25 cellular contexts compared by ENCODE assay signal in genomic region chr10:88374392-88375145, GRCh38.
DNase-seq lines count a peak whose midpoint lies in the region; ATAC-seq, FAIRE-seq and TF ChIP-seq lines count a peak whose summit lies in the region.
"Had no signal": no experiment of that assay in that cellular context is flagged by ENCODE, and none has a peak within 500 bp of the region (broad histone marks: within the 10 kb centered on the region; RNA-seq: fewer than 3 reads in every experiment).

No MANE protein-coding gene starts in this region.

- H3K27me3 Mint-ChIP-seq in activated naive CD4-positive, alpha-beta T cell treated with anti-CD3 and anti-CD28 coated beads for 36 hours (ENCODE audit: low read depth): no peaks in the 10 kb centered on the region
- H3K27me3 Mint-ChIP-seq: CD4-positive, CD25-positive, alpha-beta regulatory T cell had no signal

- no peak for TF ChIP-seq CTCF in NB4 (IDR thresholded peaks at IDR 0.05; ENCODE audit: low read depth, low read length)
- no peak for TF ChIP-seq CTCF in colonic mucosa (IDR thresholded peaks at IDR 0.05)
- no peak for TF ChIP-seq CTCF in SK-N-SH (IDR thresholded peaks at IDR 0.05)

- POLR2A ChIA-PET in SK-N-SH (lab: Yijun Ruan, JAX): no interaction called here

- H3K4me2 ChIP-seq in SK-N-SH: no peak overlapping the region

- WGBS in SK-N-SH (ENCODE audit: low lambda C conversion rate): 91% methylated on average over 4 of the region's 4 CpGs

- H3K27ac ChIP-seq in colonic mucosa (peak overlapping the region; percentile 67), mucosa of rectum (ENCODE audit: low read depth in 2 of 2, low read length in 2 of 2) (peak overlapping the region; percentile 59 to 77), SK-N-SH (ENCODE audit: low read depth in 2 of 2, low read length in 1 of 2) (no peak overlapping the region)

- no peak overlapping the region for H3K4me3 Mint-ChIP-seq in activated naive CD4-positive, alpha-beta T cell treated with anti-CD3 and anti-CD28 coated beads for 36 hours
- H3K4me3 Mint-ChIP-seq: CD4-positive, CD25-positive, alpha-beta regulatory T cell had no signal

- no peaks in the 10 kb centered on the region for H3F3A ChIP-seq in SK-N-SH (replicated peaks; ENCODE audit: insufficient read depth)

- no peak overlapping the region for H3K4me3 ChIP-seq in NB4 (ENCODE audit: low read depth, low read length)
- H3K4me3 ChIP-seq in colonic mucosa: no peak overlapping the region
- peak overlapping the region in 1 of 2 donors; percentile 30 for H3K4me3 ChIP-seq in mucosa of rectum (ENCODE audit: low read length in 2 of 2)
- no peak overlapping the region for H3K4me3 ChIP-seq in SK-N-SH (ENCODE audit: low read depth in 2 of 2, low read length in 1 of 2)
- H3K4me3 ChIP-seq: K562 had no signal

- TF ChIP-seq EP300 in SK-N-SH (IDR thresholded peaks at IDR 0.05; ENCODE audit: borderline replicate concordance in 1 of 2, low read depth in 1 of 2, low read length in 1 of 2): no peak

- H4K20me1 ChIP-seq in SK-N-SH (ENCODE audit: insufficient read depth): no peaks in the 10 kb centered on the region

- intact Hi-C loops in colonic mucosa (cut with DNase I): no loop called here
- intact Hi-C loops in activated naive CD4-positive, alpha-beta T cell treated with anti-CD3 and anti-CD28 coated beads for 36 hours (cut with micrococcal nuclease): no loop called here

- TF ChIP-seq RAD21 in SK-N-SH (IDR thresholded peaks at IDR 0.05; ENCODE audit: low read length): no peak

- no peak overlapping the region for H3K27ac Mint-ChIP-seq in activated naive CD4-positive, alpha-beta T cell treated with anti-CD3 and anti-CD28 coated beads for 36 hours

- H3K9ac ChIP-seq in colonic mucosa (ENCODE audit: low read depth in 2 of 2, low read length in 2 of 2) (no peak overlapping the region), mucosa of rectum (ENCODE audit: low read depth in 1 of 2, low read length in 2 of 2) (peak overlapping the region in 1 of 2 donors; percentile 20), SK-N-SH (no peak overlapping the region)

- no peaks in the 10 kb centered on the region for H3K9me3 ChIP-seq in colonic mucosa
- H3K9me3 ChIP-seq in mucosa of rectum (ENCODE audit: control insufficient read depth in 2 of 2, low read length in 2 of 2): no peaks in the 10 kb centered on the region
- H3K9me3 ChIP-seq in SK-N-SH: no peaks in the 10 kb centered on the region
- H3K9me3 ChIP-seq: BE2C had no signal

- no peak for DNase-seq in GM12891 (ENCODE audit: insufficient read length, low spot score)
- peak; percentile 15 for DNase-seq in NB4 (ENCODE audit: low read depth)
- peak; percentile 36 for DNase-seq in colonic mucosa
- no peak for DNase-seq in activated naive CD4-positive, alpha-beta T cell treated with anti-CD3 and anti-CD28 coated beads for 36 hours
- no peak for DNase-seq in SK-N-SH
- DNase-seq in NCI-H1694 (lab: John Stamatoyannopoulos, UW): no peak
- DNase-seq: BE2C; CD4-positive, CD25-positive, alpha-beta regulatory T cell; COR-L47; DMS 273 treated with DMSO at 0.1 percent for 48 hours; GDM1; HCEC 1CT; MV-4-11; NCI-H1417; NCI-H187 treated with DMSO at 0.1 percent for 48 hours; NCI-H2227 treated with DMSO at 0.1 percent for 48 hours; NCI-H524; NCI-H82; PC-3; RPMI8226; SIG-M5 had no signal

- H3K36me3 Mint-ChIP-seq in activated naive CD4-positive, alpha-beta T cell treated with anti-CD3 and anti-CD28 coated beads for 36 hours (ENCODE audit: low read depth): no peaks in the 10 kb centered on the region
- H3K36me3 Mint-ChIP-seq: CD4-positive, CD25-positive, alpha-beta regulatory T cell had no signal

- TF ChIP-seq POLR2A in GM12891 (IDR thresholded peaks at IDR 0.05; ENCODE audit: low read depth, low read length) (no peak), NB4 (IDR thresholded peaks at IDR 0.05; ENCODE audit: extremely low read depth, insufficient read length) (no peak)

- H3K27me3 ChIP-seq in colonic mucosa: no peaks in the 10 kb centered on the region
- no peaks in the 10 kb centered on the region for H3K27me3 ChIP-seq in mucosa of rectum (ENCODE audit: control insufficient read depth in 2 of 2, insufficient read depth in 2 of 2, low read length in 2 of 2)
- no peaks in the 10 kb centered on the region for H3K27me3 ChIP-seq in SK-N-SH (ENCODE audit: insufficient read depth)
- H3K27me3 ChIP-seq: BE2C had no signal

- CTCF ChIA-PET in activated naive CD4-positive, alpha-beta T cell treated with anti-CD3 and anti-CD28 coated beads for 36 hours (lab: Charles Lee): interaction anchor here (1.2 kb wide), 1 partner anchor 12 kb away, joined by 3 read pairs; no protein-coding TSS in a partner anchor
- CTCF ChIA-PET in SK-N-SH (lab: Yijun Ruan, JAX): interaction anchor here (0.7 to 1.6 kb wide), 3 partner anchors 8 to 28 kb away, joined by 3 read pairs; no protein-coding TSS in a partner anchor

- ATAC-seq in HG03196 (IDR thresholded peaks at IDR 0.05; ENCODE audit: unreplicated experiment): no peak
- ATAC-seq: K562, PC-3 had no signal

- H3K4me1 ChIP-seq in colonic mucosa (no peaks in the 10 kb centered on the region), mucosa of rectum (ENCODE audit: control insufficient read depth in 2 of 2, insufficient read depth in 2 of 2, low read length in 2 of 2) (peaks cover 24 to 47% of the 10 kb centered on the region in 2 donors), SK-N-SH (ENCODE audit: control insufficient read depth in 1 of 2, insufficient read depth in 2 of 2, low read depth in 1 of 2, low read length in 1 of 2) (peaks cover 0 to 1% of the 10 kb centered on the region in 2 experiments; a peak in 2 of 4 replicates)

- no peaks in the 10 kb centered on the region for H3K9me3 Mint-ChIP-seq in activated naive CD4-positive, alpha-beta T cell treated with anti-CD3 and anti-CD28 coated beads for 36 hours
- H3K9me3 Mint-ChIP-seq: CD4-positive, CD25-positive, alpha-beta regulatory T cell had no signal

- no peak overlapping the region for H2AFZ ChIP-seq in SK-N-SH (ENCODE audit: low read depth)

- H3K36me3 ChIP-seq in colonic mucosa (no peaks in the 10 kb centered on the region), mucosa of rectum (ENCODE audit: control insufficient read depth in 2 of 2, insufficient read depth in 2 of 2, low read length in 2 of 2) (no peaks in the 10 kb centered on the region), SK-N-SH (replicated peaks in 1 of 2; ENCODE audit: control insufficient read depth in 1 of 2, insufficient read depth in 2 of 2, low read length in 1 of 2) (no peaks in the 10 kb centered on the region)
- H3K36me3 ChIP-seq: BE2C had no signal

- H3K4me1 Mint-ChIP-seq in activated naive CD4-positive, alpha-beta T cell treated with anti-CD3 and anti-CD28 coated beads for 36 hours (ENCODE audit: low read depth): peaks cover 8% of the 10 kb centered on the region

- no peaks in the 10 kb centered on the region for H3K79me2 ChIP-seq in SK-N-SH (ENCODE audit: insufficient read depth)

- peak; percentile 43 for FAIRE-seq in GM12891 (lab: Jason Lieb, UNC)
- FAIRE-seq: A204.1, K562 had no signal

- no peaks in the 10 kb centered on the region for H3K9me2 ChIP-seq in SK-N-SH

TF ChIP-seq in GM12891, 5 proteins besides CTCF, POLR2A, EP300 and RAD21:
- TF ChIP-seq POU2F2 (IDR thresholded peaks at IDR 0.05; ENCODE audit: low read depth, low read length): no peak
- TF ChIP-seq TAF1 (IDR thresholded peaks at IDR 0.05; ENCODE audit: low read depth, low read length): no peak
- TF ChIP-seq POLR2AphosphoS5 (IDR thresholded peaks at IDR 0.05; ENCODE audit: low read depth, low read length): no peak
- TF ChIP-seq PAX5 (IDR thresholded peaks at IDR 0.05; ENCODE audit: insufficient read depth, low read length, severe bottlenecking): no peak
- no peak for TF ChIP-seq SPI1 (IDR thresholded peaks at IDR 0.05; ENCODE audit: low read depth, low read length)

TF ChIP-seq in SK-N-SH, 30 proteins besides CTCF, POLR2A, EP300 and RAD21:
- TF ChIP-seq FOXM1 (IDR thresholded peaks at IDR 0.05; ENCODE audit: low read depth) (no peak), NRF1 (IDR thresholded peaks at IDR 0.05; ENCODE audit: low read depth, low read length) (no peak), MEF2A (IDR thresholded peaks at IDR 0.05; ENCODE audit: borderline replicate concordance, low read depth) (no peak), GABPA (IDR thresholded peaks at IDR 0.05; ENCODE audit: low read depth) (no peak), MAX (IDR thresholded peaks at IDR 0.05; ENCODE audit: low read depth) (no peak), TAF1 (IDR thresholded peaks at IDR 0.05; ENCODE audit: borderline replicate concordance, low read depth, low read length) (no peak), EZH2phosphoT487 (IDR thresholded peaks at IDR 0.05; ENCODE audit: borderline replicate concordance, low read depth) (no peak), RXRA (IDR thresholded peaks at IDR 0.05; ENCODE audit: borderline replicate concordance, low read depth) (no peak)

Comparison
In these comparisons a context has a peak if more than half of its experiments do, and no peak if none do; other contexts are left out.
1. DNase-seq: peak in NB4 (single experiment) and colonic mucosa (single experiment); none in GM12891 (single experiment), activated naive CD4-positive, alpha-beta T cell treated with anti-CD3 and anti-CD28 coated beads for 36 hours (single experiment), SK-N-SH (single experiment) and NCI-H1694 (single experiment).
2. H3K27ac ChIP-seq: peak in colonic mucosa (single experiment) and mucosa of rectum (2 of 2); none in SK-N-SH (0 of 2).